8 cellular contexts compared by ENCODE assay signal in the genomic region with DNA sequence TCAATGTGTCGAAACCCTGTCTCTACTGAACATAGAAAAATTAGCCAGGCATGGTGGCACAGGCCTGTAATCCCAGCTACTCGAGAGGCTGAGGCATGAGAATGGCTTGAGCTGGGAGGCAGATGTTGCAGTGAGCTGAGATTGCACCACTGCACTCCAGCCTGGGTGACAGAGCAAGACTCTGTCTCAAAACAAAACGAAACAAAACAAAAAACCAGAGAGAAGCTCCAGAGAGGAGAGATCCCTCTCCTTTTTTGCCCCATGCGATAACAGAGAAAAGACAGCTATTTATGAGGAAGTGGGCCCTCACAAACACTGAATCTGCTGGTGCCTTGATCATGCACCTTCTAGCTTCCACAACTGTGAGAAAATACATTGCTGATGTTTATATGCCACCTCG. TPM values are rescaled to one million over a fixed set of nuclear protein-coding genes. Genes with fewer than 3 reads are reported as not detected.
DNase-seq lines count a peak whose midpoint lies in the region; ATAC-seq and TF ChIP-seq lines count a peak whose summit lies in the region.
"Not testable (repeated sequence)": the region's sequence is repeated elsewhere in the genome, so short reads cannot be mapped to it uniquely, and the experiment has no call there.

No MANE protein-coding gene starts in this region.

- H3K4me3 Mint-ChIP-seq in HFFc6, result peak overlapping the region; percentile 74; the same call in 1 of the 2 replicates
- peak overlapping the region; percentile 52 for H3K4me3 Mint-ChIP-seq in activated CD8-positive, alpha-beta T cell treated with anti-CD3 and anti-CD28 coated beads for 36 hours
- not testable (repeated sequence) for H3K4me3 Mint-ChIP-seq in MCF 10A (ENCODE audit: unreplicated experiment)

- not testable (repeated sequence) for ATAC-seq in activated CD8-positive, alpha-beta T cell treated with anti-CD3 and anti-CD28 coated beads for 36 hours; gastroesophageal sphincter

- peak overlapping the region; percentile 30 for H3K9ac ChIP-seq in mucosa of stomach (ENCODE audit: low read length)

- DNase-seq in HFFc6; activated CD8-positive, alpha-beta T cell treated with anti-CD3 and anti-CD28 coated beads for 36 hours; MCF 10A (ENCODE audit: unreplicated experiment); spleen: not testable (repeated sequence)
- DNase-seq in OCI-M1 (lab: John Stamatoyannopoulos, UW), result peak; percentile 82

- H3K9me3 ChIP-seq in gastroesophageal sphincter; mucosa of stomach (ENCODE audit: control insufficient read depth, low read length); spleen: not testable (repeated sequence)

- TF ChIP-seq CTCF in 22Rv1 (IDR thresholded peaks at IDR 0.05); HFFc6 (IDR thresholded peaks at IDR 0.05); activated CD8-positive, alpha-beta T cell treated with anti-CD3 and anti-CD28 coated beads for 36 hours (IDR thresholded peaks at IDR 0.05); MCF 10A (IDR thresholded peaks at IDR 0.05; ENCODE audit: unreplicated experiment); gastroesophageal sphincter (IDR thresholded peaks at IDR 0.05); spleen (IDR thresholded peaks at IDR 0.05 in 8 of 11, conservative IDR thresholded peaks at IDR 0.05 in 3 of 11): not testable (repeated sequence)

- H3K27ac Mint-ChIP-seq in HFFc6 (peak overlapping the region; percentile 66), MCF 10A (ENCODE audit: low read depth, unreplicated experiment) (peak overlapping the region; percentile 32)
- H3K27ac Mint-ChIP-seq in activated CD8-positive, alpha-beta T cell treated with anti-CD3 and anti-CD28 coated beads for 36 hours, result peak overlapping the region; percentile 52

- intact Hi-C loops in activated CD8-positive, alpha-beta T cell treated with anti-CD3 and anti-CD28 coated beads for 36 hours (cut with micrococcal nuclease); MCF 10A (cut with micrococcal nuclease); spleen (cut with DNase I; ENCODE audit: low total_unique reads): not testable (repeated sequence)

- H3K4me3 ChIP-seq in gastroesophageal sphincter; mucosa of stomach (ENCODE audit: low read length): not testable (repeated sequence)
- peak overlapping the region in 4 of 8 donors; percentile 3 to 25 (median 10) for H3K4me3 ChIP-seq in spleen

- CTCF ChIA-PET in activated CD8-positive, alpha-beta T cell treated with anti-CD3 and anti-CD28 coated beads for 36 hours (lab: Charles Lee), result interaction anchor here (0.7 to 6.4 kb wide), 3 partner anchors 13 to 117 kb away, joined by 3 to 56 read pairs (median 4); partner anchors contain the start of gene MAP3K5
- CTCF ChIA-PET in MCF 10A (lab: Yijun Ruan, JAX), result interaction anchor here (0.8 to 1.4 kb wide), 4 partner anchors 11 to 116 kb away, joined by 3 to 6 read pairs (median 3); no protein-coding TSS in a partner anchor

- peaks cover 47% of the 10 kb centered on the region for H3K4me1 Mint-ChIP-seq in HFFc6 (ENCODE audit: low read depth)
- H3K4me1 Mint-ChIP-seq in activated CD8-positive, alpha-beta T cell treated with anti-CD3 and anti-CD28 coated beads for 36 hours (ENCODE audit: low read depth), result peaks cover 60% of the 10 kb centered on the region
- H3K4me1 Mint-ChIP-seq in MCF 10A (ENCODE audit: insufficient read depth, unreplicated experiment), result peaks cover 19% of the 10 kb centered on the region

- not testable (repeated sequence) for H3K36me3 ChIP-seq in gastroesophageal sphincter; mucosa of stomach (ENCODE audit: control insufficient read depth, insufficient read depth, low read length); spleen

- TF ChIP-seq POLR2A in gastroesophageal sphincter (IDR thresholded peaks at IDR 0.05); spleen (IDR thresholded peaks at IDR 0.05): not testable (repeated sequence)

- POLR2A ChIA-PET in activated CD8-positive, alpha-beta T cell treated with anti-CD3 and anti-CD28 coated beads for 36 hours (lab: Charles Lee), result interaction anchor here (0.8 to 1.2 kb wide), 2 partner anchors 8 to 14 kb away, joined by 3 read pairs; no protein-coding TSS in a partner anchor
- POLR2A ChIA-PET in MCF 10A (lab: Yijun Ruan, JAX), result interaction anchor here (0.9 to 2.6 kb wide), 4 partner anchors 14 to 154 kb away, joined by 3 to 10 read pairs (median 6); partner anchors contain the start of gene MAP3K5

- WGBS in gastroesophageal sphincter (ENCODE audit: low coverage in 1 of 2), 2 donors, result 61 to 83% methylated on average over 2 to 3 of the region's 5 CpGs
- 44 to 70% (median 51%) methylated on average over 5 of the region's 5 CpGs for WGBS in spleen, 5 donors

- H3K27ac ChIP-seq in 22Rv1 (peak overlapping the region; percentile 44; the same call in 1 of the 2 replicates), gastroesophageal sphincter (peak overlapping the region in 3 of 4 donors; percentile 51 to 79 (median 78)), spleen (peak overlapping the region; percentile 55 to 91 (median 80))

- TF ChIP-seq EP300 in gastroesophageal sphincter (IDR thresholded peaks at IDR 0.05), result not testable (repeated sequence)

- not testable (repeated sequence) for H3K27me3 ChIP-seq in gastroesophageal sphincter; mucosa of stomach (ENCODE audit: control insufficient read depth, insufficient read depth, low read length); spleen (replicated peaks in 1 of 7)

- not testable (repeated sequence) for H3K36me3 Mint-ChIP-seq in HFFc6 (ENCODE audit: low read depth); activated CD8-positive, alpha-beta T cell treated with anti-CD3 and anti-CD28 coated beads for 36 hours (ENCODE audit: low read depth); MCF 10A (ENCODE audit: insufficient read depth, unreplicated experiment)

- not testable (repeated sequence) for BruUV-seq in MCF 10A (replicated peaks; lab: Mats Ljungman, UMichigan)

- not testable (repeated sequence) for H3K9me3 Mint-ChIP-seq in HFFc6; activated CD8-positive, alpha-beta T cell treated with anti-CD3 and anti-CD28 coated beads for 36 hours; MCF 10A (ENCODE audit: unreplicated experiment)

- not testable (repeated sequence) for H3K27me3 Mint-ChIP-seq in HFFc6 (ENCODE audit: insufficient read depth); activated CD8-positive, alpha-beta T cell treated with anti-CD3 and anti-CD28 coated beads for 36 hours; MCF 10A (ENCODE audit: insufficient read depth, unreplicated experiment)

- H3K4me1 ChIP-seq in gastroesophageal sphincter (peaks cover 12 to 63% (median 15%) of the 10 kb centered on the region in 3 donors), mucosa of stomach (ENCODE audit: control insufficient read depth, insufficient read depth, low read length) (peaks cover 35% of the 10 kb centered on the region), spleen (peaks cover 54 to 100% (median 70%) of the 10 kb centered on the region in 6 donors)

RNA-seq across cellular contexts. Expression of gene MAP3K5, which starts 31.5 kb away (rescaled TPM):
- 10 to 100 TPM; 11.9 to 22.2 (median 19.1) TPM for total RNA-seq in HFFc6 (2021; fragmentation: NEBNext Ultra II Directional; extraction: Animal tissue kit (Norgen Biotek cat#: 25700))
- 1 to 10 TPM; 4.4 to 4.6 TPM for total RNA-seq in activated CD8-positive, alpha-beta T cell treated with anti-CD3 and anti-CD28 coated beads for 36 hours
- 7.6 and 8.4 TPM in 2 replicates for total RNA-seq in MCF 10A (2022)
- 10 to 100 TPM; 20.8 to 31.7 (median 23.4) TPM for total RNA-seq in gastroesophageal sphincter
- total RNA-seq in spleen, result 10 to 100 TPM; 28.8 to 55.0 (median 39.3) TPM
- 1 to 10 TPM; 7.2 to 9.8 (median 8.4) TPM for polyA plus RNA-seq in spleen
